In the genomic region with DNA sequence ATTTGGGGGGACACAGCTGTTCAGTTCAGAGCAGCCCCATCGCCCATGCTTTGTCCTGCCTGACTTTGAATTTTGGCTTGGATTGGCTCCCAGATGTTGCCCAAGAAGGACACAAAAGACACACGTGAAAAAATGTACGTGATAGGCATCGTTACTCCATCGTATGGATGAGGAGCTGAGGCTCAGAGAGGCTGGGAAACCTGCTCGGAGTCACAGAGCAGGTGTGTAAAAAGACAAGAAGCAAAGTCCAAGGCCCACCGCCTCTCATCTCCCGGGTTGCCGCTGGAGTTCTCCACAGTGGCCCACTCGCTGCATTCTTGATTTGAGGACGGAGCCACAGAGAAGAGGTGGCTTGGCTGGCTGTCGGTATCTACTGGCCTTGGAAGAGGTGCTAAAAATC, we compare ENCODE assay signal across 31 cellular contexts. TPM values are rescaled to one million over a fixed set of nuclear protein-coding genes. Genes with fewer than 3 reads are reported as not detected.
"Had no signal": no experiment of that assay in that cellular context is flagged by ENCODE, and none has a peak within 500 bp of the region (broad histone marks: within the 10 kb centered on the region; RNA-seq: fewer than 3 reads in every experiment).

No MANE protein-coding gene starts in this region.

- H3K4me3 ChIP-seq: colonic mucosa, esophagus squamous epithelium, gastrocnemius medialis, heart right ventricle, lower lobe of right lung, mucosa of descending colon had no signal

- H3K9me3 Mint-ChIP-seq: endodermal cell had no signal

- ATAC-seq: effector memory CD8-positive, alpha-beta T cell; esophagus mucosa; gastrocnemius medialis; heart right ventricle; left colon; left lobe of liver; left ventricle myocardium superior; lower lobe of right lung; mucosa of descending colon had no signal

- H3K4me3 Mint-ChIP-seq: dendritic cell treated with granulocyte-macrophage colony-stimulating factor and Interleukin-4, amounts not matched to agents 40 ng/mL and 50 ng/mL, for 4 days; effector memory CD8-positive, alpha-beta T cell; endodermal cell; mesothelial cell of epicardium had no signal

- H3K27ac Mint-ChIP-seq: dendritic cell treated with granulocyte-macrophage colony-stimulating factor and Interleukin-4, amounts not matched to agents 40 ng/mL and 50 ng/mL, for 4 days; effector memory CD8-positive, alpha-beta T cell; endodermal cell; mesothelial cell of epicardium had no signal

- H3K27me3 ChIP-seq: colonic mucosa had no signal

- DNase-seq: colonic mucosa; cortex of kidney; effector CD8-positive, alpha-beta T cell; effector memory CD8-positive, alpha-beta T cell; endodermal cell; erythroblast; esophagus squamous epithelium; foreskin fibroblast; foreskin melanocyte; gastrocnemius medialis; glutamatergic neuron; head of caudate nucleus; heart right ventricle; hippocampal formation; kidney; kidney glomerular epithelial cell; left colon; left ventricle myocardium superior; lower lobe of right lung; mesenchymal stem cell; naive B cell had no signal

- H3K4me1 ChIP-seq: colonic mucosa, esophagus squamous epithelium, gastrocnemius medialis, heart right ventricle, lower lobe of right lung had no signal

- FAIRE-seq: endometrium, islet of Langerhans, kidney had no signal

- H3K9me3 ChIP-seq: colonic mucosa, esophagus squamous epithelium, gastrocnemius medialis, lower lobe of right lung, mucosa of descending colon had no signal

- H3K36me3 ChIP-seq: colonic mucosa, esophagus squamous epithelium, gastrocnemius medialis, heart right ventricle, lower lobe of right lung had no signal

- H3K36me3 Mint-ChIP-seq: mesothelial cell of epicardium had no signal

- H3K27ac ChIP-seq: colonic mucosa, epithelial cell of prostate, esophagus squamous epithelium, gastrocnemius medialis, heart right ventricle, lower lobe of right lung had no signal

- H3K4me1 Mint-ChIP-seq: endodermal cell, mesothelial cell of epicardium, naive B cell had no signal

RNA-seq across cellular contexts. Expression of a gene that starts 41.0 kb away (rescaled TPM):
- total RNA-seq: glomerular endothelial cell, myocyte had no signal
